In the genomic region with DNA sequence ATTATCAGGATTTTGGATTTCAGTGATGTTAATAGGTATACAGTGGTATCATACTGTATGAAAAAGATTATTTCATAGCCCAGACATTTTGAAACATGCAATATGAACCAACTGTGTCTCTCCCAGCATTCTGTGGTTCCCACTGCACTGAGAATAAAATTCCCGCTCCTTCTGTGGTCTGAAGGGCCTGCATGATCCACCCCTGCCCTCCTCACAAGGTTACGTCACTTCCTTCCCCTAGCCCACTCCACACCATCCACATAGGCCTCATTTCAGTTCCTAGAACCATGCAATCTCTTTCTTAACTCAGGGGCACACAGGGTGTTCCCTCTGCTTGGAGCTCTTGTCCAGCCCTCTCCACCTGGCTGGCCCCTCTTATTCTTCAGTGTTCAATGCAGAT, we compare ENCODE assay signal across 1 cellular context.
TF ChIP-seq lines count a peak whose summit lies in the region.

No MANE protein-coding gene starts in this region.

TF ChIP-seq in WTC11, 78 proteins besides CTCF, POLR2A, EP300 and RAD21 (continued from another document):
- TF ChIP-seq, protein P1, sequence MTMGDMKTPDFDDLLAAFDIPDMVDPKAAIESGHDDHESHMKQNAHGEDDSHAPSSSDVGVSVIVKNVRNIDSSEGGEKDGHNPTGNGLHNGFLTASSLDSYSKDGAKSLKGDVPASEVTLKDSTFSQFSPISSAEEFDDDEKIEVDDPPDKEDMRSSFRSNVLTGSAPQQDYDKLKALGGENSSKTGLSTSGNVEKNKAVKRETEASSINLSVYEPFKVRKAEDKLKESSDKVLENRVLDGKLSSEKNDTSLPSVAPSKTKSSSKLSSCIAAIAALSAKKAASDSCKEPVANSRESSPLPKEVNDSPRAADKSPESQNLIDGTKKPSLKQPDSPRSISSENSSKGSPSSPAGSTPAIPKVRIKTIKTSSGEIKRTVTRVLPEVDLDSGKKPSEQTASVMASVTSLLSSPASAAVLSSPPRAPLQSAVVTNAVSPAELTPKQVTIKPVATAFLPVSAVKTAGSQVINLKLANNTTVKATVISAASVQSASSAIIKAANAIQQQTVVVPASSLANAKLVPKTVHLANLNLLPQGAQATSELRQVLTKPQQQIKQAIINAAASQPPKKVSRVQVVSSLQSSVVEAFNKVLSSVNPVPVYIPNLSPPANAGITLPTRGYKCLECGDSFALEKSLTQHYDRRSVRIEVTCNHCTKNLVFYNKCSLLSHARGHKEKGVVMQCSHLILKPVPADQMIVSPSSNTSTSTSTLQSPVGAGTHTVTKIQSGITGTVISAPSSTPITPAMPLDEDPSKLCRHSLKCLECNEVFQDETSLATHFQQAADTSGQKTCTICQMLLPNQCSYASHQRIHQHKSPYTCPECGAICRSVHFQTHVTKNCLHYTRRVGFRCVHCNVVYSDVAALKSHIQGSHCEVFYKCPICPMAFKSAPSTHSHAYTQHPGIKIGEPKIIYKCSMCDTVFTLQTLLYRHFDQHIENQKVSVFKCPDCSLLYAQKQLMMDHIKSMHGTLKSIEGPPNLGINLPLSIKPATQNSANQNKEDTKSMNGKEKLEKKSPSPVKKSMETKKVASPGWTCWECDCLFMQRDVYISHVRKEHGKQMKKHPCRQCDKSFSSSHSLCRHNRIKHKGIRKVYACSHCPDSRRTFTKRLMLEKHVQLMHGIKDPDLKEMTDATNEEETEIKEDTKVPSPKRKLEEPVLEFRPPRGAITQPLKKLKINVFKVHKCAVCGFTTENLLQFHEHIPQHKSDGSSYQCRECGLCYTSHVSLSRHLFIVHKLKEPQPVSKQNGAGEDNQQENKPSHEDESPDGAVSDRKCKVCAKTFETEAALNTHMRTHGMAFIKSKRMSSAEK (CRISPR knock-in tag; IDR thresholded peaks at IDR 0.05; ENCODE audit: borderline replicate concordance): no peak
- no peak for TF ChIP-seq ZNF671 (CRISPR knock-in tag; IDR thresholded peaks at IDR 0.05)
- TF ChIP-seq, protein P2, sequence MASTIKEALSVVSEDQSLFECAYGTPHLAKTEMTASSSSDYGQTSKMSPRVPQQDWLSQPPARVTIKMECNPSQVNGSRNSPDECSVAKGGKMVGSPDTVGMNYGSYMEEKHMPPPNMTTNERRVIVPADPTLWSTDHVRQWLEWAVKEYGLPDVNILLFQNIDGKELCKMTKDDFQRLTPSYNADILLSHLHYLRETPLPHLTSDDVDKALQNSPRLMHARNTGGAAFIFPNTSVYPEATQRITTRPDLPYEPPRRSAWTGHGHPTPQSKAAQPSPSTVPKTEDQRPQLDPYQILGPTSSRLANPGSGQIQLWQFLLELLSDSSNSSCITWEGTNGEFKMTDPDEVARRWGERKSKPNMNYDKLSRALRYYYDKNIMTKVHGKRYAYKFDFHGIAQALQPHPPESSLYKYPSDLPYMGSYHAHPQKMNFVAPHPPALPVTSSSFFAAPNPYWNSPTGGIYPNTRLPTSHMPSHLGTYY (CRISPR knock-in tag; IDR thresholded peaks at IDR 0.05): no peak
- TF ChIP-seq SMAD3 (CRISPR knock-in tag; IDR thresholded peaks at IDR 0.05; ENCODE audit: borderline replicate concordance): no peak
